1 cellular context compared by ENCODE assay signal in the genomic region with DNA sequence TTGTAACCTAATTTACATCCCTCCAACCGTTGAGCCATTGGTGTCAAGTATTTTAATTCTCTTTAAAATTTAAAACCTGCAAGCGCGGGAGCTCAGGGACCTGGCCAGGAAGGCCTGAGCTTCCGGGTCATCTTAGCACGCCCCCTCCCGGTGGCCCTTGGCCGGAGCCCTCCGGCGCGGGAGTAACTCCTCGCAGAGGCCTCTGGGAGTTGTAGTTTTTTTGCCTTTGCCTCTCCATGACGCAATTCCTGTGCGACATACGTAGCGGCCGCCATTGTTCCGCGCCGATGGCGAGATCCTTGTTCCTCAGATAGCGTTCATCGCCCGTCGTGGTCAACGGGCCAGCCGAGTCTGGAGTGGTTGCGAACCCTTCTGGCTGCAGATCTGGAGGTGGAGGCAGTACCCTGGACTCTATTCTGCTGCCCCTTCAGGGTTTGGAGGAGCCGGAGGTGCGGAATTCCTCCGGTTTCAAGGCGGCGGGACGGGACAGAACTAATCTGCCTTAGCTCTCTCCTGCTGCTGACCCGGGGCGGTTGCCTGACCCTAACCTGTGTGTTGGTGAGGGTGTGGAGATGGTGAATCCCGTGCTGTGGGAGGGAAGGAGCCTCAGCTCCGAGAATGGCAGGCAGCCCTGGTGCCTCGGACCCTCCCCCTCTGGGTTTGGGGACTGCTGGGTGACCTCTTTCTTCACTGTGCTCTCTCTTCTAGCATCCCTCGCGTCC.
TF ChIP-seq lines count a peak whose summit lies in the region.

Gene ZNF268 (plus strand): TSS at position 258 of the 722 bp plus-strand sequence. CDS start 503 bp downstream, outside the sequence.

TF ChIP-seq in K562, 482 proteins besides CTCF, POLR2A, EP300 and RAD21 (continued from another document and continues in another):
- TF ChIP-seq CBFB (CRISPR knock-in tag; IDR thresholded peaks at IDR 0.05), result 0 out of 2 replicates have a peak, but pooled peaks have one; percentile 21
- TF ChIP-seq ZNF518B (CRISPR knock-in tag; IDR thresholded peaks at IDR 0.05), result no peak
- no peak for TF ChIP-seq SIRT6 (IDR thresholded peaks at IDR 0.05; ENCODE audit: low read depth, low read length)
- TF ChIP-seq TEAD2 (tag; IDR thresholded peaks at IDR 0.05), result no peak
- TF ChIP-seq TEAD1 (CRISPR knock-in tag; IDR thresholded peaks at IDR 0.05), result peak in 1 of 2 experiments; percentile 43; a peak in 1 of 4 replicates
- TF ChIP-seq XRCC4 (IDR thresholded peaks at IDR 0.05; ENCODE audit: extremely low read depth, insufficient read depth, insufficient read length), result no peak
- TF ChIP-seq ZNF766 (CRISPR knock-in tag; conservative IDR thresholded peaks at IDR 0.05), result peak; percentile 88
- no peak for TF ChIP-seq HDAC2 (IDR thresholded peaks at IDR 0.05)
- TF ChIP-seq MAX (CRISPR knock-in tag; IDR thresholded peaks at IDR 0.05), result no peak
- no peak for TF ChIP-seq MYNN (IDR thresholded peaks at IDR 0.05)
- TF ChIP-seq MYNN (CRISPR knock-in tag; IDR thresholded peaks at IDR 0.05), result no peak
- no peak for TF ChIP-seq DPF2 (IDR thresholded peaks at IDR 0.05)
- TF ChIP-seq ZNF12 (CRISPR knock-in tag; IDR thresholded peaks at IDR 0.05), result no peak
- no peak for TF ChIP-seq RUNX1 (IDR thresholded peaks at IDR 0.05; ENCODE audit: low read depth)
- no peak for TF ChIP-seq ZNF76 (CRISPR knock-in tag; IDR thresholded peaks at IDR 0.05; ENCODE audit: borderline replicate concordance)
- TF ChIP-seq ZNF174 (CRISPR knock-in tag; IDR thresholded peaks at IDR 0.05), result no peak
- TF ChIP-seq ZNF140 (CRISPR knock-in tag; IDR thresholded peaks at IDR 0.05), result no peak
- TF ChIP-seq JUND (IDR thresholded peaks at IDR 0.05; ENCODE audit: borderline replicate concordance, low read depth, low read length), result peak; percentile 66
- TF ChIP-seq JUND (tag; IDR thresholded peaks at IDR 0.05; ENCODE audit: borderline replicate concordance, low read depth, low read length), result peak; percentile 38; the same call in 1 of the 3 replicates
- TF ChIP-seq SREBF1 (IDR thresholded peaks at IDR 0.05; ENCODE audit: borderline replicate concordance, low read depth, low read length), result peak; percentile 82; the same call in 1 of the 2 replicates
- TF ChIP-seq, protein P1, sequence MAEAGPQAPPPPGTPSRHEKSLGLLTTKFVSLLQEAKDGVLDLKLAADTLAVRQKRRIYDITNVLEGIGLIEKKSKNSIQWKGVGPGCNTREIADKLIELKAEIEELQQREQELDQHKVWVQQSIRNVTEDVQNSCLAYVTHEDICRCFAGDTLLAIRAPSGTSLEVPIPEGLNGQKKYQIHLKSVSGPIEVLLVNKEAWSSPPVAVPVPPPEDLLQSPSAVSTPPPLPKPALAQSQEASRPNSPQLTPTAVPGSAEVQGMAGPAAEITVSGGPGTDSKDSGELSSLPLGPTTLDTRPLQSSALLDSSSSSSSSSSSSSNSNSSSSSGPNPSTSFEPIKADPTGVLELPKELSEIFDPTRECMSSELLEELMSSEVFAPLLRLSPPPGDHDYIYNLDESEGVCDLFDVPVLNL (CRISPR knock-in tag; IDR thresholded peaks at IDR 0.05; ENCODE audit: low read depth), result 0 out of 2 replicates have a peak, but pooled peaks have one; percentile 42
- TF ChIP-seq, protein P2, sequence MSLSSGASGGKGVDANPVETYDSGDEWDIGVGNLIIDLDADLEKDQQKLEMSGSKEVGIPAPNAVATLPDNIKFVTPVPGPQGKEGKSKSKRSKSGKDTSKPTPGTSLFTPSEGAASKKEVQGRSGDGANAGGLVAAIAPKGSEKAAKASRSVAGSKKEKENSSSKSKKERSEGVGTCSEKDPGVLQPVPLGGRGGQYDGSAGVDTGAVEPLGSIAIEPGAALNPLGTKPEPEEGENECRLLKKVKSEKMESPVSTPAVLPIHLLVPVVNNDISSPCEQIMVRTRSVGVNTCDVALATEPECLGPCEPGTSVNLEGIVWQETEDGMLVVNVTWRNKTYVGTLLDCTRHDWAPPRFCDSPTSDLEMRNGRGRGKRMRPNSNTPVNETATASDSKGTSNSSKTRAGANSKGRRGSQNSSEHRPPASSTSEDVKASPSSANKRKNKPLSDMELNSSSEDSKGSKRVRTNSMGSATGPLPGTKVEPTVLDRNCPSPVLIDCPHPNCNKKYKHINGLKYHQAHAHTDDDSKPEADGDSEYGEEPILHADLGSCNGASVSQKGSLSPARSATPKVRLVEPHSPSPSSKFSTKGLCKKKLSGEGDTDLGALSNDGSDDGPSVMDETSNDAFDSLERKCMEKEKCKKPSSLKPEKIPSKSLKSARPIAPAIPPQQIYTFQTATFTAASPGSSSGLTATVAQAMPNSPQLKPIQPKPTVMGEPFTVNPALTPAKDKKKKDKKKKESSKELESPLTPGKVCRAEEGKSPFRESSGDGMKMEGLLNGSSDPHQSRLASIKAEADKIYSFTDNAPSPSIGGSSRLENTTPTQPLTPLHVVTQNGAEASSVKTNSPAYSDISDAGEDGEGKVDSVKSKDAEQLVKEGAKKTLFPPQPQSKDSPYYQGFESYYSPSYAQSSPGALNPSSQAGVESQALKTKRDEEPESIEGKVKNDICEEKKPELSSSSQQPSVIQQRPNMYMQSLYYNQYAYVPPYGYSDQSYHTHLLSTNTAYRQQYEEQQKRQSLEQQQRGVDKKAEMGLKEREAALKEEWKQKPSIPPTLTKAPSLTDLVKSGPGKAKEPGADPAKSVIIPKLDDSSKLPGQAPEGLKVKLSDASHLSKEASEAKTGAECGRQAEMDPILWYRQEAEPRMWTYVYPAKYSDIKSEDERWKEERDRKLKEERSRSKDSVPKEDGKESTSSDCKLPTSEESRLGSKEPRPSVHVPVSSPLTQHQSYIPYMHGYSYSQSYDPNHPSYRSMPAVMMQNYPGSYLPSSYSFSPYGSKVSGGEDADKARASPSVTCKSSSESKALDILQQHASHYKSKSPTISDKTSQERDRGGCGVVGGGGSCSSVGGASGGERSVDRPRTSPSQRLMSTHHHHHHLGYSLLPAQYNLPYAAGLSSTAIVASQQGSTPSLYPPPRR (CRISPR knock-in tag; IDR thresholded peaks at IDR 0.05; ENCODE audit: borderline replicate concordance), result no peak
- TF ChIP-seq, protein P3, sequence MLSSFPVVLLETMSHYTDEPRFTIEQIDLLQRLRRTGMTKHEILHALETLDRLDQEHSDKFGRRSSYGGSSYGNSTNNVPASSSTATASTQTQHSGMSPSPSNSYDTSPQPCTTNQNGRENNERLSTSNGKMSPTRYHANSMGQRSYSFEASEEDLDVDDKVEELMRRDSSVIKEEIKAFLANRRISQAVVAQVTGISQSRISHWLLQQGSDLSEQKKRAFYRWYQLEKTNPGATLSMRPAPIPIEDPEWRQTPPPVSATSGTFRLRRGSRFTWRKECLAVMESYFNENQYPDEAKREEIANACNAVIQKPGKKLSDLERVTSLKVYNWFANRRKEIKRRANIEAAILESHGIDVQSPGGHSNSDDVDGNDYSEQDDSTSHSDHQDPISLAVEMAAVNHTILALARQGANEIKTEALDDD (IDR thresholded peaks at IDR 0.05), result no peak
- TF ChIP-seq HSF4 (CRISPR knock-in tag; IDR thresholded peaks at IDR 0.05; ENCODE audit: borderline replicate concordance), result no peak
- TF ChIP-seq THRA (IDR thresholded peaks at IDR 0.05), result no peak
- no peak for TF ChIP-seq EWSR1 (IDR thresholded peaks at IDR 0.05; ENCODE audit: borderline replicate concordance, low read depth, partially characterized antibody)
- TF ChIP-seq RFX5 (IDR thresholded peaks at IDR 0.05; ENCODE audit: low read depth, low read length), result no peak
- TF ChIP-seq, protein P4, sequence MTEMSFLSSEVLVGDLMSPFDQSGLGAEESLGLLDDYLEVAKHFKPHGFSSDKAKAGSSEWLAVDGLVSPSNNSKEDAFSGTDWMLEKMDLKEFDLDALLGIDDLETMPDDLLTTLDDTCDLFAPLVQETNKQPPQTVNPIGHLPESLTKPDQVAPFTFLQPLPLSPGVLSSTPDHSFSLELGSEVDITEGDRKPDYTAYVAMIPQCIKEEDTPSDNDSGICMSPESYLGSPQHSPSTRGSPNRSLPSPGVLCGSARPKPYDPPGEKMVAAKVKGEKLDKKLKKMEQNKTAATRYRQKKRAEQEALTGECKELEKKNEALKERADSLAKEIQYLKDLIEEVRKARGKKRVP (CRISPR knock-in tag; IDR thresholded peaks at IDR 0.05), result peak; percentile 86
- no peak for TF ChIP-seq ZNF717 (CRISPR knock-in tag; IDR thresholded peaks at IDR 0.05)
- TF ChIP-seq ELF1 (tag; IDR thresholded peaks at IDR 0.05), result peak; percentile 98
- TF ChIP-seq ZNF347 (CRISPR knock-in tag; IDR thresholded peaks at IDR 0.05; ENCODE audit: low read depth), result no peak
- TF ChIP-seq ZNF324 (CRISPR knock-in tag; IDR thresholded peaks at IDR 0.05), result no peak
- TF ChIP-seq, protein P5, sequence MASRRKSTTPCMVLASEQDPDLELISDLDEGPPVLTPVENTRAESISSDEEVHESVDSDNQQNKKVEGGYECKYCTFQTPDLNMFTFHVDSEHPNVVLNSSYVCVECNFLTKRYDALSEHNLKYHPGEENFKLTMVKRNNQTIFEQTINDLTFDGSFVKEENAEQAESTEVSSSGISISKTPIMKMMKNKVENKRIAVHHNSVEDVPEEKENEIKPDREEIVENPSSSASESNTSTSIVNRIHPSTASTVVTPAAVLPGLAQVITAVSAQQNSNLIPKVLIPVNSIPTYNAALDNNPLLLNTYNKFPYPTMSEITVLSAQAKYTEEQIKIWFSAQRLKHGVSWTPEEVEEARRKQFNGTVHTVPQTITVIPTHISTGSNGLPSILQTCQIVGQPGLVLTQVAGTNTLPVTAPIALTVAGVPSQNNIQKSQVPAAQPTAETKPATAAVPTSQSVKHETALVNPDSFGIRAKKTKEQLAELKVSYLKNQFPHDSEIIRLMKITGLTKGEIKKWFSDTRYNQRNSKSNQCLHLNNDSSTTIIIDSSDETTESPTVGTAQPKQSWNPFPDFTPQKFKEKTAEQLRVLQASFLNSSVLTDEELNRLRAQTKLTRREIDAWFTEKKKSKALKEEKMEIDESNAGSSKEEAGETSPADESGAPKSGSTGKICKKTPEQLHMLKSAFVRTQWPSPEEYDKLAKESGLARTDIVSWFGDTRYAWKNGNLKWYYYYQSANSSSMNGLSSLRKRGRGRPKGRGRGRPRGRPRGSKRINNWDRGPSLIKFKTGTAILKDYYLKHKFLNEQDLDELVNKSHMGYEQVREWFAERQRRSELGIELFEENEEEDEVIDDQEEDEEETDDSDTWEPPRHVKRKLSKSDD (conservative IDR thresholded peaks at IDR 0.05; ENCODE audit: low read length), result peak; percentile 96
- peak in 1 of 3 experiments; percentile 73; a peak in 2 of 6 replicates for TF ChIP-seq ZBTB11 (CRISPR knock-in tag; IDR thresholded peaks at IDR 0.05)
- TF ChIP-seq ZNF263 (CRISPR knock-in tag; IDR thresholded peaks at IDR 0.05; ENCODE audit: borderline replicate concordance), result 0 out of 2 replicates have a peak, but pooled peaks have one; percentile 21
- no peak for TF ChIP-seq ZKSCAN1 (IDR thresholded peaks at IDR 0.05; ENCODE audit: low read depth, low read length)
- TF ChIP-seq HCFC1 (IDR thresholded peaks at IDR 0.05; ENCODE audit: low read depth, low read length), result peak; percentile 99
